Comparison of ENCODE assay signal across 19 cellular contexts in the genomic region with DNA sequence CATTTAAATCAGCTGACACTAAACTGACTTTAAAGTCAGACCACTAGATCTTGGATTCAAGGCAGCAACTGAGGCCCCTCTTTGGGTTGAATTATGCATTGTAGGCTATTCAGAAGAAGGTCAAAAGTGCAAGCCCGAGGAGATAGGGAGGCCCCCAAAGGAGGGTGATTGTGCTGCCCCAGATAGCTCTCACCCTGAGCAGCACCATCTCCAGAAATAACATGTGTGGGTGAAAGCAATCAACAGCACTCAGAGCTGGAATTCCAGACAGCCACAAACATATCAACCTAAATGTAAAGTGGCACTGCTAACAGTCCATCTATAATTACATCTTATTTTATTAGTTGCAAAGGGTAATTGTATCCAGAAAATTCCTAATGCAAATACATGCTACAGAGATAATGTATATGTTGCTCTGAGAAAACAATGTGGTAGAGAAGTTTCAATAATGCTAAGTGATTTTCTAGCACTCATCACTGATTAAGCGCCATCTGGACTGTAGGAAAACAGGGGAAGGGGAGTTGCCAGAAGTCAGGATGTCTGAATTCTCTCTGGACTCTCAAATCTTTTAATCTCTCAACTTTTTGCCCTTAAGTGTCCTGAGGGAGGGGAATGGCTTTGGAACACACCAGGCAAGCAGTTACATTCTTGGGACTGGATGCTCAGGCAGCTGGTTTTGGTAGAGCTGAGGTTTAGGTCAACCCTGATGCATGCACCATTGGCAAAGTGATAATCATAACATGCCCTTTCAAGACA.
DNase-seq lines count a peak whose midpoint lies in the region; ATAC-seq and TF ChIP-seq lines count a peak whose summit lies in the region.
"Had no signal": no experiment of that assay in that cellular context is flagged by ENCODE, and none has a peak within 500 bp of the region (broad histone marks: within the 10 kb centered on the region; RNA-seq: fewer than 3 reads in every experiment).

No MANE protein-coding gene starts in this region.

- no peak for TF ChIP-seq POLR2A in adrenal gland (IDR thresholded peaks at IDR 0.05)

- H3K9me3 Mint-ChIP-seq in WTC11: peaks cover 28% of the 10 kb centered on the region

- DNase-seq in Right ventricle myocardium superior (no peak), right atrium auricular region (ENCODE audit: low spot score) (no peak), SK-N-DZ (ENCODE audit: low spot score) (peak; percentile 13), left ventricle myocardium superior (no peak), NCI-H1930 (lab: John Stamatoyannopoulos, UW) (no peak), WTC11 (ENCODE audit: low spot score) (no peak), adrenal gland (no peak)
- DNase-seq: DMS153, GDM1, GOT3, NCI-H1092 treated with DMSO at 0.1 percent for 48 hours, NCI-H1694, PC-3, SJCRH30 had no signal

- no peak overlapping the region for H3K4me3 Mint-ChIP-seq in WTC11
- H3K4me3 Mint-ChIP-seq: B cell had no signal

- POLR2A ChIA-PET in WTC11 (lab: Charles Lee): no interaction called here

- TF ChIP-seq CTCF in right atrium auricular region (IDR thresholded peaks at IDR 0.05) (no peak), WTC11 (IDR thresholded peaks at IDR 0.05) (no peak), adrenal gland (IDR thresholded peaks at IDR 0.05) (no peak)

- H3K9me3 ChIP-seq in right atrium auricular region (peaks cover 0 to 4% of the 10 kb centered on the region in 2 donors), adrenal gland (replicated peaks in 1 of 3) (no peaks in the 10 kb centered on the region)
- H3K9me3 ChIP-seq: SJCRH30 had no signal

- WGBS in adrenal gland, 4 donors: 33 to 43% (median 40%) methylated on average over 2 of the region's 2 CpGs

- H3K27ac ChIP-seq in right atrium auricular region: no peak overlapping the region
- H3K27ac ChIP-seq in adrenal gland: no peak overlapping the region
- H3K27ac ChIP-seq: RWPE1, SJCRH30 had no signal

- ATAC-seq in Right ventricle myocardium superior (ENCODE audit: poor library complexity) (peak; percentile 85), left ventricle myocardium superior (peak; percentile 72), WTC11 (no peak), HG02623 (IDR thresholded peaks at IDR 0.05; ENCODE audit: unreplicated experiment) (no peak)
- ATAC-seq: HCT116, K562, PC-3 had no signal

- H3K36me3 Mint-ChIP-seq in WTC11: peaks cover 8% of the 10 kb centered on the region

- H3K36me3 ChIP-seq in right atrium auricular region: no peaks in the 10 kb centered on the region
- H3K36me3 ChIP-seq in adrenal gland (replicated peaks in 1 of 2): no peaks in the 10 kb centered on the region
- H3K36me3 ChIP-seq: SJCRH30 had no signal

- H3K4me1 Mint-ChIP-seq in WTC11: no peaks in the 10 kb centered on the region
- H3K4me1 Mint-ChIP-seq: B cell had no signal

- no peaks in the 10 kb centered on the region for H3K27me3 Mint-ChIP-seq in WTC11 (ENCODE audit: low read depth)

- CTCF ChIA-PET in WTC11 (lab: Charles Lee): no interaction called here

- intact Hi-C loops in Right ventricle myocardium superior (cut with DNase I): no loop called here
- intact Hi-C loops in left ventricle myocardium superior (cut with micrococcal nuclease): no loop called here
- intact Hi-C loops in adrenal gland (cut with DNase I): no loop called here

- H3K4me1 ChIP-seq in right atrium auricular region: peaks cover 0 to 9% of the 10 kb centered on the region in 2 donors
- no peaks in the 10 kb centered on the region for H3K4me1 ChIP-seq in adrenal gland (replicated peaks in 1 of 2)
- H3K4me1 ChIP-seq: SJCRH30 had no signal

- H3K27ac Mint-ChIP-seq in WTC11: no peak overlapping the region
- H3K27ac Mint-ChIP-seq: B cell had no signal

- H3K4me3 ChIP-seq in right atrium auricular region (no peak overlapping the region), adrenal gland (no peak overlapping the region)
- H3K4me3 ChIP-seq: K562, SJCRH30 had no signal

- H3K27me3 ChIP-seq in right atrium auricular region (no peaks in the 10 kb centered on the region), adrenal gland (no peaks in the 10 kb centered on the region)
- H3K27me3 ChIP-seq: SJCRH30 had no signal

TF ChIP-seq in WTC11, 78 proteins besides CTCF, POLR2A, EP300 and RAD21:
- TF ChIP-seq SMAD4 (CRISPR knock-in tag; IDR thresholded peaks at IDR 0.05) (no peak), ZNF219 (CRISPR knock-in tag; IDR thresholded peaks at IDR 0.05; ENCODE audit: borderline replicate concordance) (no peak)

Comparison
In these comparisons a context has a peak if more than half of its experiments do, and no peak if none do; other contexts are left out.
1. ATAC-seq: peak in Right ventricle myocardium superior (single experiment) and left ventricle myocardium superior (single experiment); none in WTC11 (single experiment) and HG02623 (single experiment).